ENCODE assay signal across 15 cellular contexts in the genomic region with DNA sequence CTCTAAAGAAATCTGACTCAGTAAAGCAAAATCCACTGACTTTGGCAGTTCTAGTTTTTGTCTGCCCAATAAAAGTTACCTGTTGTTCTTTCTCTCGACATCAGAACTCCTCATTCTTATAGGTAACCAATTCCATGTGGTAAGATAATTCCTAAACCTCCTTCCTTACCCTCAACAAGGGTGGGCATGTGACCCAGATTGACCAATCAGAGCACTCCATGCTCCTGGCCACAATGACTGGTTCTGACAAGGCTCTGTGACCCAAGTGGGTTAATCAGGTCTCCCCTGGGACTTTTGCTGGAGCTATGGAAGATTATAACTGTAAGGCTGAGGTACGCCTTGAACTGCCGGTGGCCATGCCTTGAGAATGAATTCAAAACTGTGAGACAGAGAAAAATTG. TPM values are rescaled to one million over a fixed set of nuclear protein-coding genes. Genes with fewer than 3 reads are reported as not detected.
DNase-seq lines count a peak whose midpoint lies in the region; ATAC-seq and TF ChIP-seq lines count a peak whose summit lies in the region.
"Had no signal": no experiment of that assay in that cellular context is flagged by ENCODE, and none has a peak within 500 bp of the region (broad histone marks: within the 10 kb centered on the region; RNA-seq: fewer than 3 reads in every experiment).

No MANE protein-coding gene starts in this region.

- H3K36me3 ChIP-seq in RWPE2 (ENCODE audit: low read depth): peaks cover 56% of the 10 kb centered on the region
- peaks cover 30% of the 10 kb centered on the region for H3K36me3 ChIP-seq in WERI-Rb-1

- intact Hi-C loops in activated CD4-positive, alpha-beta T cell treated with anti-CD3 and anti-CD28 coated beads for 36 hours (cut with DNase I, micrococcal nuclease): no loop called here
- intact Hi-C loops in Calu3 (cut with micrococcal nuclease; ENCODE audit: unreplicated experiment): loop anchor here (5.0 kb wide), 1 partner anchor 163 kb away; no protein-coding TSS in a partner anchor

- H3K4me3 ChIP-seq in RWPE2 (ENCODE audit: severe bottlenecking): no peak overlapping the region
- H3K4me3 ChIP-seq in fibroblast of villous mesenchyme (ENCODE audit: low read depth, low read length): no peak overlapping the region
- H3K4me3 ChIP-seq in WERI-Rb-1 (ENCODE audit: low read depth, low read length): no peak overlapping the region
- H3K4me3 ChIP-seq: ascending aorta had no signal

- POLR2A ChIA-PET in activated CD4-positive, alpha-beta T cell treated with anti-CD3 and anti-CD28 coated beads for 36 hours (lab: Charles Lee): interaction anchor here (0.5 kb wide), 1 partner anchor 37 kb away, joined by 4 read pairs; no protein-coding TSS in a partner anchor

- H3K27ac ChIP-seq in RWPE2 (ENCODE audit: poor library complexity, severe bottlenecking) (no peak overlapping the region), WERI-Rb-1 (no peak overlapping the region)
- H3K27ac ChIP-seq: ascending aorta had no signal

- no peak for DNase-seq in activated CD4-positive, alpha-beta T cell treated with anti-CD3 and anti-CD28 coated beads for 36 hours
- DNase-seq in activated CD4-positive, alpha-beta T cell treated with anti-CD3 and anti-CD28 coated beads for 48 hours: no peak
- DNase-seq in RWPE2 (ENCODE audit: low spot score): no peak
- DNase-seq in fibroblast of villous mesenchyme (ENCODE audit: low read depth): peak; percentile 11
- DNase-seq in NCI-H187 (lab: John Stamatoyannopoulos, UW): no peak
- no peak for DNase-seq in Calu3
- DNase-seq in WERI-Rb-1: no peak
- DNase-seq: KG1, RPMI8226 had no signal

- H3K4me3 Mint-ChIP-seq in activated CD4-positive, alpha-beta T cell treated with anti-CD3 and anti-CD28 coated beads for 36 hours: no peak overlapping the region
- no peak overlapping the region for H3K4me3 Mint-ChIP-seq in Calu3 (ENCODE audit: low read depth, unreplicated experiment)
- H3K4me3 Mint-ChIP-seq: mesothelial cell of epicardium, type B pancreatic cell had no signal

- peaks cover 35% of the 10 kb centered on the region for H3K4me1 Mint-ChIP-seq in activated CD4-positive, alpha-beta T cell treated with anti-CD3 and anti-CD28 coated beads for 36 hours
- H3K4me1 Mint-ChIP-seq in Calu3 (ENCODE audit: low read depth, unreplicated experiment): no peaks in the 10 kb centered on the region
- H3K4me1 Mint-ChIP-seq: mesothelial cell of epicardium had no signal

- TF ChIP-seq CTCF in RWPE2 (IDR thresholded peaks at IDR 0.05; ENCODE audit: poor library complexity, severe bottlenecking) (no peak), fibroblast of villous mesenchyme (IDR thresholded peaks at IDR 0.05; ENCODE audit: insufficient read depth, low read depth, low read length) (no peak), Calu3 (IDR thresholded peaks at IDR 0.05; ENCODE audit: unreplicated experiment) (no peak), WERI-Rb-1 (IDR thresholded peaks at IDR 0.05; ENCODE audit: low read depth, low read length) (no peak)

- ATAC-seq in activated CD4-positive, alpha-beta T cell treated with anti-CD3 and anti-CD28 coated beads for 36 hours: no peak
- ATAC-seq in GM21619 (IDR thresholded peaks at IDR 0.05; ENCODE audit: unreplicated experiment): peak; percentile 20
- 0 out of 3 replicates have a peak, but pooled peaks have one; percentile 29 for ATAC-seq in RWPE2 (ENCODE audit: low read depth)

- peaks cover 59% of the 10 kb centered on the region for H3K36me3 Mint-ChIP-seq in activated CD4-positive, alpha-beta T cell treated with anti-CD3 and anti-CD28 coated beads for 36 hours (ENCODE audit: low read depth)
- peaks cover 17% of the 10 kb centered on the region for H3K36me3 Mint-ChIP-seq in Calu3 (ENCODE audit: insufficient read depth, unreplicated experiment)

- H3K9me3 ChIP-seq in RWPE2 (ENCODE audit: severe bottlenecking): no peaks in the 10 kb centered on the region
- H3K9me3 ChIP-seq in WERI-Rb-1 (ENCODE audit: severe bottlenecking): no peaks in the 10 kb centered on the region
- H3K9me3 ChIP-seq: ascending aorta had no signal

- no TSS peak for BruUV-seq in Calu3 (replicated peaks; lab: Mats Ljungman, UMichigan)

- no peaks in the 10 kb centered on the region for H3K27me3 ChIP-seq in RWPE2 (ENCODE audit: insufficient read depth, poor library complexity, severe bottlenecking)
- no peaks in the 10 kb centered on the region for H3K27me3 ChIP-seq in WERI-Rb-1 (ENCODE audit: insufficient read depth, low read depth, severe bottlenecking)
- H3K27me3 ChIP-seq: ascending aorta had no signal

- no peaks in the 10 kb centered on the region for H3K4me1 ChIP-seq in RWPE2 (ENCODE audit: insufficient read depth, poor library complexity, severe bottlenecking)
- H3K4me1 ChIP-seq: ascending aorta had no signal

- peak overlapping the region; percentile 85 for H3K27ac Mint-ChIP-seq in activated CD4-positive, alpha-beta T cell treated with anti-CD3 and anti-CD28 coated beads for 36 hours
- H3K27ac Mint-ChIP-seq in Calu3 (ENCODE audit: unreplicated experiment): no peak overlapping the region
- H3K27ac Mint-ChIP-seq: type B pancreatic cell had no signal

- no peaks in the 10 kb centered on the region for H3K27me3 Mint-ChIP-seq in activated CD4-positive, alpha-beta T cell treated with anti-CD3 and anti-CD28 coated beads for 36 hours
- no peaks in the 10 kb centered on the region for H3K27me3 Mint-ChIP-seq in Calu3 (ENCODE audit: unreplicated experiment)
- H3K27me3 Mint-ChIP-seq: type B pancreatic cell had no signal

- no peaks in the 10 kb centered on the region for H3K9me3 Mint-ChIP-seq in activated CD4-positive, alpha-beta T cell treated with anti-CD3 and anti-CD28 coated beads for 36 hours (ENCODE audit: low read depth)
- no peaks in the 10 kb centered on the region for H3K9me3 Mint-ChIP-seq in Calu3 (ENCODE audit: low read depth, unreplicated experiment)
- H3K9me3 Mint-ChIP-seq: mesothelial cell of epicardium, type B pancreatic cell had no signal

- CTCF ChIA-PET in activated CD4-positive, alpha-beta T cell treated with anti-CD3 and anti-CD28 coated beads for 36 hours (lab: Charles Lee): interaction anchor here (0.8 to 5.0 kb wide), 5 partner anchors 30 to 232 kb away, joined by 3 to 46 read pairs (median 4); partner anchors contain the start of gene ADAMTS17
- CTCF ChIA-PET in Calu3 (lab: Charles Lee): interaction anchor here (0.5 to 0.8 kb wide), 2 partner anchors 17 to 221 kb away, joined by 3 read pairs; no protein-coding TSS in a partner anchor

RNA-seq across cellular contexts. Expression of gene LINS1, which starts 31.7 kb away (rescaled TPM):
- total RNA-seq in activated CD4-positive, alpha-beta T cell treated with anti-CD3 and anti-CD28 coated beads for 36 hours: 10 to 100 TPM; 41.7 to 43.8 TPM
- total RNA-seq in fibroblast of villous mesenchyme: 11.9 and 14.7 TPM in 2 replicates
- total RNA-seq in Calu3 (2022): 25.0 and 25.2 TPM in 2 replicates

RNA-seq across cellular contexts. Expression of gene ASB7, which starts 32.1 kb away (rescaled TPM):
- 10 to 100 TPM; 16.6 to 19.5 TPM for total RNA-seq in activated CD4-positive, alpha-beta T cell treated with anti-CD3 and anti-CD28 coated beads for 36 hours
- total RNA-seq in fibroblast of villous mesenchyme (13.8 and 16.1 TPM in 2 replicates), Calu3 (2022) (19.4 and 23.0 TPM in 2 replicates)

RNA-seq across cellular contexts. Expression of gene CERS3, which starts 41.5 kb away (rescaled TPM):
- total RNA-seq in activated CD4-positive, alpha-beta T cell treated with anti-CD3 and anti-CD28 coated beads for 36 hours: under 1 TPM; 0.41 to 0.60 TPM
- total RNA-seq in fibroblast of villous mesenchyme: not detected in 2 replicates
- 0.42 and 0.61 TPM in 2 replicates for total RNA-seq in Calu3 (2022)
- total RNA-seq: A172, ascending aorta, pulmonary artery endothelial cell had no signal
